In genomic region chr1:108000620-108001105, GRCh38 we compare ENCODE assay signal across 7 cellular contexts. TPM values are rescaled to one million over a fixed set of nuclear protein-coding genes. Genes with fewer than 3 reads are reported as not detected.
DNase-seq lines count a peak whose midpoint lies in the region; ATAC-seq and TF ChIP-seq lines count a peak whose summit lies in the region.

No MANE protein-coding gene starts in this region.

- no peaks in the 10 kb centered on the region for H3K27me3 Mint-ChIP-seq in H9 (ENCODE audit: low read depth)

- no peak overlapping the region for H3K23ac ChIP-seq in H9 (ENCODE audit: insufficient read length, low read depth, low read length)

- H4K91ac ChIP-seq in H9 (ENCODE audit: insufficient read length, low read depth, low read length), result no peak overlapping the region

- H3K36me3 Mint-ChIP-seq in H9 (ENCODE audit: insufficient read depth in 1 of 3, low read depth in 3 of 3), result no peaks in the 10 kb centered on the region

- no peaks in the 10 kb centered on the region for H4K20me1 ChIP-seq in H9 (ENCODE audit: control insufficient read depth, insufficient read depth, insufficient read length)

- no peak overlapping the region for H2AK5ac ChIP-seq in H9 (ENCODE audit: insufficient read length, low read length)

- H2BK15ac ChIP-seq in H9 (ENCODE audit: low read depth, low read length), result no peak overlapping the region

- H3K18ac ChIP-seq in H9 (ENCODE audit: insufficient read length, low read depth, low read length), result no peak overlapping the region

- no peak overlapping the region for H3K14ac ChIP-seq in H9 (ENCODE audit: insufficient read depth, low read length)

- in situ Hi-C loops in SK-MEL-5 (cut with HindIII; ENCODE audit: low pct_unique_long_range_greater_than_20kb, low sequenced_read_pairs), result no loop called here

- H3K27ac Mint-ChIP-seq in H9, result no peak overlapping the region

- DNase-seq in LNCaP clone FGC (ENCODE audit: low read depth), result peak; percentile 18
- peak; percentile 2 for DNase-seq in SK-MEL-5 (ENCODE audit: low read depth, low spot score)
- DNase-seq in glomerular visceral epithelial cell (ENCODE audit: extremely low spot score), result peak; percentile 97
- peak; percentile 53 for DNase-seq in stromal cell of bone marrow (ENCODE audit: low read depth)
- no peak for DNase-seq in H9
- DNase-seq in stimulated activated CD4-positive, alpha-beta T cell treated with anti-CD3 and anti-CD28 coated beads, Interleukin-2, amount 100 ng/mL, for 24 hours, result no peak

- no peak overlapping the region for H3K56ac ChIP-seq in H9 (ENCODE audit: insufficient read length, low read depth, low read length)

- H3K4ac ChIP-seq in H9 (ENCODE audit: low read depth, low read length), result no peak overlapping the region

- no peak overlapping the region for H3K4me3 ChIP-seq in LNCaP clone FGC (ENCODE audit: low read depth, low read length)

- no peaks in the 10 kb centered on the region for H3K79me2 ChIP-seq in H9 (ENCODE audit: insufficient read depth, low read length)

- peaks cover 0 to 2% of the 10 kb centered on the region in 2 experiments; a peak in 1 of 5 replicates for H3K9me3 Mint-ChIP-seq in H9

- H2AFZ ChIP-seq in H9 (ENCODE audit: low read length), result no peak overlapping the region

- no peak overlapping the region for H3K4me3 Mint-ChIP-seq in H9

- H3K27me3 ChIP-seq in H9 (ENCODE audit: insufficient read depth, low read length), result no peaks in the 10 kb centered on the region

- H2BK5ac ChIP-seq in H9 (ENCODE audit: insufficient read length, low read length), result no peak overlapping the region

- no peak for TF ChIP-seq CTCF in LNCaP clone FGC (IDR thresholded peaks at IDR 0.05; ENCODE audit: control insufficient read depth, extremely low read depth, insufficient read depth)
- no peak for TF ChIP-seq CTCF in H9 (conservative IDR thresholded peaks at IDR 0.05)

- H3K4me1 Mint-ChIP-seq in H9, result peaks cover 8 to 10% of the 10 kb centered on the region in 2 experiments

- H3T11ph ChIP-seq in H9 (ENCODE audit: low read length), result no peak overlapping the region

- no peak overlapping the region for H4K5ac ChIP-seq in H9 (ENCODE audit: insufficient read length, low read depth, low read length)

- no peaks in the 10 kb centered on the region for H3K79me1 ChIP-seq in H9 (ENCODE audit: insufficient read depth, low read depth, low read length, poor library complexity, severe bottlenecking)

- no peak overlapping the region for H2BK120ac ChIP-seq in H9 (ENCODE audit: low read depth, low read length, poor library complexity, severe bottlenecking)

- no peak for ATAC-seq in HG02885 (IDR thresholded peaks at IDR 0.05; ENCODE audit: poor library complexity, unreplicated experiment)

- no peak overlapping the region for H3K27ac ChIP-seq in H9 (ENCODE audit: insufficient read length, low read depth, low read length)

- H4K8ac ChIP-seq in H9 (replicated peaks; ENCODE audit: insufficient read length, low read depth, low read length), result no peak overlapping the region

- H3K9me3 ChIP-seq in H9 (ENCODE audit: control insufficient read depth, low read depth, low read length), result no peaks in the 10 kb centered on the region

- WGBS in H9 (ENCODE audit: extremely low coverage, insufficient read length, low lambda C conversion rate), result no CpG with 5 or more reads among the region's 2 CpGs

- no peak overlapping the region for H2BK20ac ChIP-seq in H9 (ENCODE audit: low read depth, low read length, poor library complexity, severe bottlenecking)

- H2BK12ac ChIP-seq in H9 (ENCODE audit: insufficient read length, low read depth, low read length), result no peak overlapping the region

- no peaks in the 10 kb centered on the region for H3K4me1 ChIP-seq in H9 (ENCODE audit: insufficient read depth, low read length)

- H3K4me2 ChIP-seq in H9 (ENCODE audit: insufficient read depth, insufficient read length, low read length), result no peak overlapping the region

- no peak overlapping the region for H3K9ac ChIP-seq in H9 (ENCODE audit: extremely low read depth, insufficient read length, low read length)

- H3K23me2 ChIP-seq in H9 (ENCODE audit: insufficient read length, low read depth, low read length, poor library complexity, severe bottlenecking), result no peaks in the 10 kb centered on the region

RNA-seq across cellular contexts. Expression of gene VAV3, which starts 35.7 kb away (rescaled TPM):
- total RNA-seq in SK-MEL-5 (2014; rRNA removed; shearing (Covaris generic)), result 2.2 and 2.7 TPM in 2 replicates
- polyA plus RNA-seq in SK-MEL-5 (2015; cell fraction: cytosol; rRNA removed), result 0.39 and 0.68 TPM in 2 replicates
- polyA plus RNA-seq in SK-MEL-5 (2015; cell fraction: nucleus; rRNA removed), result 0.37 and 6.3 TPM in 2 replicates
- 4.5 and 5.1 TPM in 2 replicates for total RNA-seq in H9 (2021)

Comparison
In these comparisons a context has a peak if more than half of its experiments do, and no peak if none do; other contexts are left out.
1. DNase-seq: peak in LNCaP clone FGC (single experiment), SK-MEL-5 (single experiment), glomerular visceral epithelial cell (single experiment) and stromal cell of bone marrow (single experiment); none in H9 (single experiment) and stimulated activated CD4-positive, alpha-beta T cell treated with anti-CD3 and anti-CD28 coated beads, Interleukin-2, amount 100 ng/mL, for 24 hours (0 of 2).